ENCODE assay signal across 2 cellular contexts in genomic region chr3:178479860-178480259, GRCh38.
TF ChIP-seq lines count a peak whose summit lies in the region.

No MANE protein-coding gene starts in this region.

TF ChIP-seq in H1, 55 proteins besides CTCF, POLR2A, EP300 and RAD21:
- no peak for TF ChIP-seq BACH1 (IDR thresholded peaks at IDR 0.05; ENCODE audit: low read length)
- no peak for TF ChIP-seq TAF7 (optimal IDR thresholded peaks at IDR 0.05; ENCODE audit: borderline replicate concordance, low read depth, low read length)
- TF ChIP-seq CHD2 (IDR thresholded peaks at IDR 0.05; ENCODE audit: low read length): no peak
- no peak for TF ChIP-seq YY1 (IDR thresholded peaks at IDR 0.05; ENCODE audit: low read depth, low read length)
- TF ChIP-seq ATF3 (IDR thresholded peaks at IDR 0.05; ENCODE audit: insufficient read depth, low read depth, low read length): no peak
- no peak for TF ChIP-seq ZNF274 (IDR thresholded peaks at IDR 0.05; ENCODE audit: borderline replicate concordance, extremely low read depth, low read length)
- no peak for TF ChIP-seq BRCA1 (IDR thresholded peaks at IDR 0.05; ENCODE audit: low read depth, low read length)
- no peak for TF ChIP-seq MAFK (IDR thresholded peaks at IDR 0.05; ENCODE audit: low read depth, low read length)
- TF ChIP-seq EZH2 (IDR thresholded peaks at IDR 0.05; ENCODE audit: low read depth, low read length, severe bottlenecking): no peak
- no peak for TF ChIP-seq SAP30 (IDR thresholded peaks at IDR 0.05; ENCODE audit: insufficient read depth, insufficient replicate concordance, low read length)
- TF ChIP-seq CTBP2 (IDR thresholded peaks at IDR 0.05; ENCODE audit: borderline replicate concordance, insufficient read depth, insufficient read length, low read length): no peak
- no peak for TF ChIP-seq MAX (IDR thresholded peaks at IDR 0.05)
- TF ChIP-seq CBX8 (IDR thresholded peaks at IDR 0.05; ENCODE audit: borderline replicate concordance, low read depth, low read length): no peak
- TF ChIP-seq FOSL1 (IDR thresholded peaks at IDR 0.05; ENCODE audit: insufficient read depth, low read depth, low read length): no peak
- TF ChIP-seq CEBPB (IDR thresholded peaks at IDR 0.05; ENCODE audit: low read depth, low read length): no peak
- no peak for TF ChIP-seq SP2 (IDR thresholded peaks at IDR 0.05; ENCODE audit: low read length)

TF ChIP-seq in HepG2, 621 proteins besides CTCF, POLR2A, EP300 and RAD21:
- TF ChIP-seq BATF2 (CRISPR knock-in tag; IDR thresholded peaks at IDR 0.05): no peak
- no peak for TF ChIP-seq CEBPZ (IDR thresholded peaks at IDR 0.05; ENCODE audit: low read length)
- no peak for TF ChIP-seq ZNF709 (CRISPR knock-in tag; IDR thresholded peaks at IDR 0.05)
- TF ChIP-seq ZNF609 (CRISPR knock-in tag; IDR thresholded peaks at IDR 0.05; ENCODE audit: borderline replicate concordance): no peak
